Comparison of ENCODE assay signal across 21 cellular contexts in the genomic region with DNA sequence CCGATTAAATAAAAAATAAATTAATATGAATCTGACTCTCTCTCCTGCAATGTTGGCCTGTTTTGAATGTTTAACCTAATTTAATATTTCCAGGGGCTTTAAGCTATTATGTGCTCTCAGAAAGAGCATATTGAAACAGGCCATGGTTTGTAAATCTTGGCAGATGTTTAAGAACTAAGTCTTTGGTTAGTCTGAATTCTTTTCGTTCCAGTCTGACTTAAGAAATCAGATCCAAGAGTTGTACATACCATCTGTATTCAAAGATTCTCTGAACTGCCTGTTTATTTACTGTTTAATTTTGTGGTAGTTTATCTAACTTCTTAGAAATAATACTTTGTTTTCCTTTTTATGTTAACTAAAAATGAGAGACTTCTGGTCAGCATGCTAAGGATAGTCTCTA.
DNase-seq lines count a peak whose midpoint lies in the region; TF ChIP-seq lines count a peak whose summit lies in the region.
"Had no signal": no experiment of that assay in that cellular context is flagged by ENCODE, and none has a peak within 500 bp of the region (broad histone marks: within the 10 kb centered on the region; RNA-seq: fewer than 3 reads in every experiment).

No MANE protein-coding gene starts in this region.

- no peaks in the 10 kb centered on the region for H3K27me3 Mint-ChIP-seq in chondrocyte (ENCODE audit: low read depth)

- H3K4me3 Mint-ChIP-seq in chondrocyte (ENCODE audit: unreplicated experiment): no peak overlapping the region
- H3K4me3 Mint-ChIP-seq: immature natural killer cell had no signal

- H3K4me3 ChIP-seq in GM23248 (peak overlapping the region; percentile 56), tibial artery (peak overlapping the region; percentile 13 to 24), tibial nerve (no peak overlapping the region)
- H3K4me3 ChIP-seq: adrenal gland, lower lobe of right lung, pancreas, sigmoid colon had no signal

- POLR2A ChIA-PET in HEK293T (lab: Yijun Ruan, JAX): no interaction called here

- peak overlapping the region; percentile 85 for H3K27ac Mint-ChIP-seq in chondrocyte (ENCODE audit: unreplicated experiment)
- H3K27ac Mint-ChIP-seq: immature natural killer cell had no signal

- peaks cover 23% of the 10 kb centered on the region for H3K4me1 Mint-ChIP-seq in chondrocyte (ENCODE audit: low read depth)
- H3K4me1 Mint-ChIP-seq: immature natural killer cell had no signal

- H3K79me2 ChIP-seq in GM23248 (ENCODE audit: insufficient read depth): no peaks in the 10 kb centered on the region

- intact Hi-C loops in tibial artery (cut with DNase I; ENCODE audit: low total_unique reads): no loop called here

- H3K4me1 ChIP-seq in GM23248 (ENCODE audit: insufficient read depth) (peaks cover 18% of the 10 kb centered on the region), tibial artery (peaks cover 0 to 65% (median 9%) of the 10 kb centered on the region in 4 donors), tibial nerve (peaks cover 0 to 14% (median 4%) of the 10 kb centered on the region in 4 donors)
- H3K4me1 ChIP-seq: lower lobe of right lung, pancreas had no signal

- no peaks in the 10 kb centered on the region for H3K36me3 Mint-ChIP-seq in chondrocyte (ENCODE audit: low read depth)
- H3K36me3 Mint-ChIP-seq: immature natural killer cell had no signal

- no peak for TF ChIP-seq POLR2A in tibial nerve (IDR thresholded peaks at IDR 0.05)

- 36 to 39% methylated on average over 2 of the region's 2 CpGs for WGBS in GM23248 (ENCODE audit: low coverage in 1 of 2, low lambda C conversion rate in 2 of 2, missing lambda C conversion rate in 2 of 2), 2 experiments
- 26 to 31% methylated on average over 2 of the region's 2 CpGs for WGBS in tibial nerve, 2 donors

- H4K20me1 ChIP-seq in GM23248 (ENCODE audit: insufficient read depth): no peaks in the 10 kb centered on the region

- H3K36me3 ChIP-seq in GM23248 (ENCODE audit: low read depth): no peaks in the 10 kb centered on the region
- H3K36me3 ChIP-seq in tibial artery: no peaks in the 10 kb centered on the region
- H3K36me3 ChIP-seq in tibial nerve: no peaks in the 10 kb centered on the region
- H3K36me3 ChIP-seq: adrenal gland, lower lobe of right lung, pancreas, sigmoid colon had no signal

- DNase-seq in GM23248: peak; percentile 55
- DNase-seq in chondrocyte (ENCODE audit: low spot score): no peak
- DNase-seq in iris pigment epithelial cell (ENCODE audit: low read depth): peak; percentile 83
- no peak for DNase-seq in tibial artery
- no peak for DNase-seq in NCI-H2029 treated with DMSO at 0.1 percent for 48 hours (lab: John Stamatoyannopoulos, UW)
- DNase-seq in tibial nerve (ENCODE audit: low spot score in 2 of 2): no peak
- no peak for DNase-seq in MV-4-11 (lab: John Stamatoyannopoulos, UW)
- no peak for DNase-seq in HEK293T (ENCODE audit: extremely low spot score)
- DNase-seq: activated CD8-positive, alpha-beta memory T cell treated with anti-CD3 and anti-CD28 coated beads for 24 hours; adrenal gland; glutamatergic neuron; immature natural killer cell; Kasumi-1; lower lobe of right lung; NCI-H1417; NCI-H774; pancreas; sigmoid colon; stimulated activated CD4-positive, alpha-beta T cell treated with anti-CD3 and anti-CD28 coated beads, Interleukin-2, amount 100 ng/mL, for 48 hours; T-helper 9 cell had no signal

- no peak for TF ChIP-seq EP300 in tibial nerve (IDR thresholded peaks at IDR 0.05)

- TF ChIP-seq CTCF in chondrocyte (IDR thresholded peaks at IDR 0.05) (no peak), tibial artery (IDR thresholded peaks at IDR 0.05) (no peak), tibial nerve (IDR thresholded peaks at IDR 0.05) (no peak)

- H3K9me2 ChIP-seq in GM23248 (ENCODE audit: insufficient read depth): no peaks in the 10 kb centered on the region

- CTCF ChIA-PET in HEK293T (lab: Yijun Ruan, JAX): no interaction called here

- peak overlapping the region; percentile 61 for H3K9ac ChIP-seq in GM23248

- H3K9me3 ChIP-seq in GM23248 (ENCODE audit: low read depth) (no peaks in the 10 kb centered on the region), tibial artery (no peaks in the 10 kb centered on the region), tibial nerve (no peaks in the 10 kb centered on the region)
- H3K9me3 ChIP-seq: adrenal gland, lower lobe of right lung, pancreas, sigmoid colon had no signal

- peaks cover 4% of the 10 kb centered on the region; the same call in 1 of the 2 replicates for H3F3A ChIP-seq in GM23248 (ENCODE audit: insufficient read depth)

- in situ Hi-C loops in GM23248 (cut with MboI): no loop called here

- peak overlapping the region; percentile 68 for H3K4me2 ChIP-seq in GM23248 (ENCODE audit: unreplicated experiment)

- peak overlapping the region; percentile 74 for H3K27ac ChIP-seq in GM23248
- H3K27ac ChIP-seq in tibial artery: peak overlapping the region; percentile 20 to 48
- H3K27ac ChIP-seq in tibial nerve: peak overlapping the region in 1 of 4 donors; percentile 25
- H3K27ac ChIP-seq: C4-2B, lower lobe of right lung, pancreas had no signal

- H3K27me3 ChIP-seq in GM23248 (replicated peaks; ENCODE audit: insufficient read depth): no peaks in the 10 kb centered on the region
- H3K27me3 ChIP-seq in tibial artery: no peaks in the 10 kb centered on the region
- H3K27me3 ChIP-seq in tibial nerve: no peaks in the 10 kb centered on the region
- H3K27me3 ChIP-seq: adrenal gland, pancreas, sigmoid colon had no signal

- peak overlapping the region; percentile 13 for H2AFZ ChIP-seq in GM23248

- no peaks in the 10 kb centered on the region for H3K9me3 Mint-ChIP-seq in chondrocyte (ENCODE audit: low read depth)

TF ChIP-seq in HEK293T, 16 proteins besides CTCF, POLR2A, EP300 and RAD21:
- no peak for TF ChIP-seq NFRKB (IDR thresholded peaks at IDR 0.05)
- no peak for TF ChIP-seq FOXM1 (IDR thresholded peaks at IDR 0.05; ENCODE audit: borderline replicate concordance)
- no peak for TF ChIP-seq CTBP1 (IDR thresholded peaks at IDR 0.05; ENCODE audit: borderline replicate concordance)
- TF ChIP-seq HDGF (IDR thresholded peaks at IDR 0.05; ENCODE audit: borderline replicate concordance): no peak
- no peak for TF ChIP-seq ZNF384 (IDR thresholded peaks at IDR 0.05)
- TF ChIP-seq ARNT (IDR thresholded peaks at IDR 0.05): no peak
- TF ChIP-seq, protein P1, sequence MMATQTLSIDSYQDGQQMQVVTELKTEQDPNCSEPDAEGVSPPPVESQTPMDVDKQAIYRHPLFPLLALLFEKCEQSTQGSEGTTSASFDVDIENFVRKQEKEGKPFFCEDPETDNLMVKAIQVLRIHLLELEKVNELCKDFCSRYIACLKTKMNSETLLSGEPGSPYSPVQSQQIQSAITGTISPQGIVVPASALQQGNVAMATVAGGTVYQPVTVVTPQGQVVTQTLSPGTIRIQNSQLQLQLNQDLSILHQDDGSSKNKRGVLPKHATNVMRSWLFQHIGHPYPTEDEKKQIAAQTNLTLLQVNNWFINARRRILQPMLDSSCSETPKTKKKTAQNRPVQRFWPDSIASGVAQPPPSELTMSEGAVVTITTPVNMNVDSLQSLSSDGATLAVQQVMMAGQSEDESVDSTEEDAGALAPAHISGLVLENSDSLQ (IDR thresholded peaks at IDR 0.05): no peak

Comparison
In these comparisons a context has a peak if more than half of its experiments do, and no peak if none do; other contexts are left out.
1. DNase-seq: peak in GM23248 (single experiment) and iris pigment epithelial cell (single experiment); none in chondrocyte (single experiment), tibial artery (0 of 2), NCI-H2029 treated with DMSO at 0.1 percent for 48 hours (single experiment), tibial nerve (0 of 2), MV-4-11 (single experiment) and HEK293T (single experiment).
2. H3K4me3 ChIP-seq: peak in GM23248 (single experiment) and tibial artery (2 of 2); none in tibial nerve (0 of 4).